In the genomic region with DNA sequence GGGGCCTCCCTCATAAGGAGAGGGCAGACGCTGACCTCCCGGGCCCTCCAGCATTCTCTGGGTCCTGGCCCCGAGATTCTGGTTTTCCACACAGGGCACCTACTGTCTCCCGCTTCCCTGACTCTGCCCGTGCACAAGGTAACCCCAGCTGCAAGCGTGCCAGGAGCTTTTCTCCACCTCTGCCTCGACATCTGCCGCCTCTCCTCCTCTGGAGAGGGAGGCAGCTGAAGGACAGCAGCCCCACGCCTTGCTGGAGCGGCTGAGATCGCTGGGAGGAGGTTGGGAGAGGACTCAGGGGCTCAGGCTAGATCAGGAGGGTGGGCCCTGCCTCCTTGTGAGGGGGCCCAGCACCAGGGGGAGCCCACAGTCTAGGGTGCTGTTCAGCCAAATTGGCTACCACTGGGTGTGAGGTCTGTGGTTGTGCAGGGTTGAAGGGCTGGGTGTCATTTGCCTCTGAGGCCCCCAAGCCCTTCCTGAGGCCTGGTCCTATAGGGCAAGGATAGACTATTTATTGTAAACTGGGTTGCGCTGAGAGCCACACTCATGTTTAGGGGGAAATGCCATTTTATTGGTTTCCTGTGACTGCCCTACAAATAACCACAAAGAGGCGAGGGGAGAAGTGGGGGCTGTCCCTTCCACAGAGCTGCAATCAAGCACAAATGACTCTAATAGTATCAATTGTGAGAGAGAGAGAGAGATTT, we compare ENCODE assay signal across 11 cellular contexts. TPM values are rescaled to one million over a fixed set of nuclear protein-coding genes. Genes with fewer than 3 reads are reported as not detected.
DNase-seq lines count a peak whose midpoint lies in the region; ATAC-seq and TF ChIP-seq lines count a peak whose summit lies in the region.
"Had no signal": no experiment of that assay in that cellular context is flagged by ENCODE, and none has a peak within 500 bp of the region (broad histone marks: within the 10 kb centered on the region; RNA-seq: fewer than 3 reads in every experiment).

No MANE protein-coding gene starts in this region.

- no peak overlapping the region for H3K4me3 Mint-ChIP-seq in activated naive CD8-positive, alpha-beta T cell treated with anti-CD3 and anti-CD28 coated beads for 36 hours

- peaks cover 13% of the 10 kb centered on the region for H3K27me3 Mint-ChIP-seq in activated naive CD8-positive, alpha-beta T cell treated with anti-CD3 and anti-CD28 coated beads for 36 hours

- no peak overlapping the region for H3K27ac ChIP-seq in RWPE1
- H3K27ac ChIP-seq in caudate nucleus (ENCODE audit: low read depth, low read length): no peak overlapping the region
- H3K27ac ChIP-seq: esophagus muscularis mucosa had no signal

- H3K4me1 Mint-ChIP-seq in activated naive CD8-positive, alpha-beta T cell treated with anti-CD3 and anti-CD28 coated beads for 36 hours: peaks cover 25% of the 10 kb centered on the region

- H3K36me3 Mint-ChIP-seq in activated naive CD8-positive, alpha-beta T cell treated with anti-CD3 and anti-CD28 coated beads for 36 hours: peaks cover 2% of the 10 kb centered on the region

- DNase-seq in activated CD8-positive, alpha-beta memory T cell treated with anti-CD3 and anti-CD28 coated beads, Interleukin-2, amount 50 U/mL, for 4 hours: peak; percentile 28
- no peak for DNase-seq in activated CD8-positive, alpha-beta memory T cell treated with anti-CD3 and anti-CD28 coated beads, Interleukin-2, amount 50 U/mL, for 48 hours
- peak; percentile 42 for DNase-seq in activated naive CD8-positive, alpha-beta T cell treated with anti-CD3 and anti-CD28 coated beads for 36 hours
- DNase-seq in stimulated activated CD8-positive, alpha-beta memory T cell treated with anti-CD3 and anti-CD28 coated beads, Interleukin-4, amount 100 ng/mL, for 24 hours (ENCODE audit: low read depth): peak; percentile 6
- DNase-seq in RWPE1 (ENCODE audit: low spot score): no peak
- no peak for DNase-seq in kidney tubule cell (ENCODE audit: low spot score)
- no peak for DNase-seq in caudate nucleus (lab: John Stamatoyannopoulos, UW)
- DNase-seq: MG63, NCI-H526 treated with DMSO at 0.1 percent for 48 hours had no signal

- POLR2A ChIA-PET in RWPE1 (lab: Yijun Ruan, JAX; ENCODE audit: low non-redundant PET): no interaction called here

- CTCF ChIA-PET in RWPE1 (lab: Yijun Ruan, JAX): no interaction called here

- no peaks in the 10 kb centered on the region for H3K9me3 Mint-ChIP-seq in activated naive CD8-positive, alpha-beta T cell treated with anti-CD3 and anti-CD28 coated beads for 36 hours

- TF ChIP-seq CTCF in RWPE1 (conservative IDR thresholded peaks at IDR 0.05; ENCODE audit: low read depth): no peak

- no peak overlapping the region for H3K27ac Mint-ChIP-seq in activated naive CD8-positive, alpha-beta T cell treated with anti-CD3 and anti-CD28 coated beads for 36 hours

- ATAC-seq in GM21619 (IDR thresholded peaks at IDR 0.05; ENCODE audit: unreplicated experiment): peak; percentile 40

RNA-seq across cellular contexts. Expression of gene ZCCHC14, which starts 3.4 kb away (rescaled TPM):
- 1 to 10 TPM; 5.5 to 5.7 TPM for total RNA-seq in activated naive CD8-positive, alpha-beta T cell treated with anti-CD3 and anti-CD28 coated beads for 36 hours

Comparison
In these comparisons a context has a peak if more than half of its experiments do, and no peak if none do; other contexts are left out.
1. DNase-seq: peak in activated CD8-positive, alpha-beta memory T cell treated with anti-CD3 and anti-CD28 coated beads, Interleukin-2, amount 50 U/mL, for 4 hours (single experiment), activated naive CD8-positive, alpha-beta T cell treated with anti-CD3 and anti-CD28 coated beads for 36 hours (single experiment) and stimulated activated CD8-positive, alpha-beta memory T cell treated with anti-CD3 and anti-CD28 coated beads, Interleukin-4, amount 100 ng/mL, for 24 hours (single experiment); none in activated CD8-positive, alpha-beta memory T cell treated with anti-CD3 and anti-CD28 coated beads, Interleukin-2, amount 50 U/mL, for 48 hours (single experiment), RWPE1 (single experiment), kidney tubule cell (single experiment) and caudate nucleus (0 of 61).